ENCODE assay signal across 11 cellular contexts in the genomic region with DNA sequence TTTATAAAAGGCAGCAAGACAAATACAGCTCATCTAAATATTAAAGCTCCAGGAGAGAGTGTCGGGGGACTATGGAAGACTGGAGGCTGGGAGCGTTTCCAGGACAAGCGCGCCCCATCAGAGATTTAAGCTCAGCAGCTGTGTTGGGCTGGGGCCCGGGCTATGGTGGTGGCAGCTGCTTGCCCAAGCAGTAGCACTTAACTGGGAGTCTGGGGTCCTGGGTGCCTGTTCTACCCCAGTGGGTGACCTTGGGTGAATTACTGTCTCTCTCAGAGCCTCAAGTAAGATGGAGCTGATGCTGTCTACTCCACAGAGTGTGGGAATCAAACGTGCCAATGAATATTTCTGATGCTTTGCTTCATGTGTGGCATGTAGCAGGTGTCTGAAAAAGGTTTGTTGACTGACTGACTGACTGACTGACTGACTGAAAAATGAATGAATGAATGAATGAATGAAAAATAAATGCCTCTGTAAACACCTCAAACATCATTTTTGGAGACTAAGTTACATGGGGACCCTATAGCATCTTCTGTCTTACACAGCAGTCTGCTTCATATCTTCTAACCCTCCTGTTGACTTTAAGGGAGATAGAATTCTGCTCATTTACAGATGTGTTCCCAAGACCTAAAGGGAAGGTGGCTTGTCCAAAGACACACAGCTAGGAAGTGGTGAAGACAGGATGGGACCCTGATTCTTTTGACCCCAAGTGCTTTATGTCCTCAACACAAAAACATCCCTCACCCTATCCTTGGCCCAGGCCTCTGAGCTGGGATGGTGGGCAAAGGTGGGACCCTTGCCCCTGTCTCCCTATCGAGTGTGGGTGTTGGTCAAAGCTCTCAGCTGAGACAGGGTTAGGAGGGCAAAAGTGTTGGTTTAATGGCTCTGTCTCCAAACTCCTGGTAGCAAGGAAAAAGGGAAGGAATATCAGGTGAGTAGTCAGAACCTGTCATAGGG.
A peak's percentile ranks its signal among the peaks of the same experiment; 100 is the strongest.
DNase-seq lines count a peak whose midpoint lies in the region; ATAC-seq and TF ChIP-seq lines count a peak whose summit lies in the region.
"Had no signal": no experiment of that assay in that cellular context is flagged by ENCODE, and none has a peak within 500 bp of the region (broad histone marks: within the 10 kb centered on the region; RNA-seq: fewer than 3 reads in every experiment).

No MANE protein-coding gene starts in this region.

- H3F3A ChIP-seq in Loucy (ENCODE audit: low read depth), result no peaks in the 10 kb centered on the region

- TF ChIP-seq POLR2A in prostate gland (IDR thresholded peaks at IDR 0.05), result no peak

- 19% methylated on average over 7 of the region's 7 CpGs for WGBS in prostate gland

- no peak overlapping the region for H3K4me3 Mint-ChIP-seq in chondrocyte (ENCODE audit: unreplicated experiment)

- H3K9me2 ChIP-seq in Loucy (replicated peaks; ENCODE audit: low read depth, low read length), result no peaks in the 10 kb centered on the region

- H3K4me1 ChIP-seq in Loucy (ENCODE audit: insufficient read depth, low read length, poor library complexity, severe bottlenecking), result peaks cover 24% of the 10 kb centered on the region
- no peaks in the 10 kb centered on the region for H3K4me1 ChIP-seq in prostate gland (replicated peaks)

- H3K36me3 ChIP-seq in Loucy (ENCODE audit: insufficient read depth, low read length) (no peaks in the 10 kb centered on the region), prostate gland (no peaks in the 10 kb centered on the region)
- H3K36me3 ChIP-seq: SJSA1 had no signal

- no peak overlapping the region for H3K4me3 ChIP-seq in Loucy (ENCODE audit: low read length, poor library complexity, severe bottlenecking)
- H3K4me3 ChIP-seq in prostate gland, result no peak overlapping the region
- H3K4me3 ChIP-seq: SJSA1 had no signal

- no peak for ATAC-seq in HG02970 (IDR thresholded peaks at IDR 0.05; ENCODE audit: low FRiP score, unreplicated experiment)

- H3K9me3 Mint-ChIP-seq in chondrocyte (ENCODE audit: low read depth), result no peaks in the 10 kb centered on the region

- H2AFZ ChIP-seq in Loucy (ENCODE audit: low read length), result no peak overlapping the region

- TF ChIP-seq CTCF in Loucy (conservative IDR thresholded peaks at IDR 0.05; ENCODE audit: low read length), result no peak
- no peak for TF ChIP-seq CTCF in chondrocyte (IDR thresholded peaks at IDR 0.05)
- no peak for TF ChIP-seq CTCF in prostate gland (IDR thresholded peaks at IDR 0.05)

- peak overlapping the region; percentile 33 for H3K4me2 ChIP-seq in Loucy (ENCODE audit: low read depth, low read length, poor library complexity, severe bottlenecking)

- no peaks in the 10 kb centered on the region for H3K27me3 ChIP-seq in Loucy (ENCODE audit: insufficient read depth, low read length, poor library complexity, severe bottlenecking)
- no peaks in the 10 kb centered on the region for H3K27me3 ChIP-seq in prostate gland (replicated peaks; ENCODE audit: insufficient read depth)
- H3K27me3 ChIP-seq: SJSA1 had no signal

- H3K36me3 Mint-ChIP-seq in chondrocyte (ENCODE audit: low read depth), result no peaks in the 10 kb centered on the region

- intact Hi-C loops in prostate gland (cut with DNase I), result loop anchor here (2.0 to 10.0 kb wide), 6 partner anchors 63 to 1756 kb away; partner anchors contain the start of gene JPH2

- peak; percentile 63 for DNase-seq in DMS 273 (lab: John Stamatoyannopoulos, UW; ENCODE audit: unreplicated experiment)
- no peak for DNase-seq in DMS 273 treated with DMSO at 0.1 percent for 48 hours (lab: John Stamatoyannopoulos, UW)
- peak; percentile 50 for DNase-seq in chondrocyte (ENCODE audit: low spot score)
- DNase-seq in prostate gland (ENCODE audit: low spot score), result no peak
- DNase-seq in kidney glomerular epithelial cell (lab: John Stamatoyannopoulos, UW), result no peak
- DNase-seq in NCI-H2107 treated with DMSO at 0.1 percent for 48 hours (lab: John Stamatoyannopoulos, UW; ENCODE audit: unreplicated experiment), result no peak
- DNase-seq: stimulated activated CD4-positive, alpha-beta T cell treated with anti-CD3 and anti-CD28 coated beads, Interleukin-12 subunit alpha, Interleukin-12 subunit beta, amount 100 ng/mL, for 4 hours had no signal

- peaks cover 8% of the 10 kb centered on the region for H3K4me1 Mint-ChIP-seq in chondrocyte (ENCODE audit: low read depth)

- H4K20me1 ChIP-seq in Loucy (ENCODE audit: insufficient read depth, low read length, poor library complexity, severe bottlenecking), result no peaks in the 10 kb centered on the region

- H3K27ac Mint-ChIP-seq in chondrocyte (ENCODE audit: unreplicated experiment), result no peak overlapping the region

- H3K27me3 Mint-ChIP-seq in chondrocyte (ENCODE audit: low read depth), result peaks cover 68% of the 10 kb centered on the region

- no peaks in the 10 kb centered on the region for H3K79me2 ChIP-seq in Loucy (ENCODE audit: insufficient read depth, low read length)

- no peak overlapping the region for H3K9ac ChIP-seq in Loucy (ENCODE audit: low read depth, low read length, poor library complexity, severe bottlenecking)

- no peaks in the 10 kb centered on the region for H3K9me3 ChIP-seq in Loucy (ENCODE audit: insufficient read depth, low read depth, low read length)
- no peaks in the 10 kb centered on the region for H3K9me3 ChIP-seq in prostate gland
- H3K9me3 ChIP-seq: SJSA1 had no signal

- H3K27ac ChIP-seq in prostate gland, result peak overlapping the region; percentile 21 to 28
- H3K27ac ChIP-seq: 22Rv1, SJSA1 had no signal

Comparison
In these comparisons a context has a peak if more than half of its experiments do, and no peak if none do; other contexts are left out.
1. DNase-seq: peak in DMS 273 (single experiment) and chondrocyte (single experiment); none in DMS 273 treated with DMSO at 0.1 percent for 48 hours (single experiment), prostate gland (single experiment), kidney glomerular epithelial cell (single experiment) and NCI-H2107 treated with DMSO at 0.1 percent for 48 hours (single experiment).